ENCODE assay signal across 8 cellular contexts in genomic region chr1:235083589-235084323, GRCh38. TPM values are rescaled to one million over a fixed set of nuclear protein-coding genes. Genes with fewer than 3 reads are reported as not detected.
A peak's percentile ranks its signal among the peaks of the same experiment; 100 is the strongest.
DNase-seq lines count a peak whose midpoint lies in the region; ATAC-seq, FAIRE-seq and TF ChIP-seq lines count a peak whose summit lies in the region.

No MANE protein-coding gene starts in this region.

- peaks cover 28% of the 10 kb centered on the region for H3K4me1 ChIP-seq in mammary epithelial cell (ENCODE audit: insufficient read depth, low read length)
- H3K4me1 ChIP-seq in keratinocyte (ENCODE audit: control insufficient read depth, extremely low read depth, insufficient read depth, low read length): peaks cover 29% of the 10 kb centered on the region

- in situ Hi-C loops in mammary epithelial cell (cut with MboI; ENCODE audit: low sequenced_read_pairs in 2 of 2): loop anchor here (5.0 to 25.0 kb wide), 4 partner anchors 349 to 971 kb away; no protein-coding TSS in a partner anchor

- peak; percentile 34 for FAIRE-seq in keratinocyte (lab: Jason Lieb, UNC)

- no peak overlapping the region for H3K4me3 ChIP-seq in mammary epithelial cell (replicated peaks in 1 of 3; ENCODE audit: insufficient read depth in 1 of 3, low read depth in 2 of 3, low read length in 3 of 3)
- H3K4me3 ChIP-seq in keratinocyte (ENCODE audit: control insufficient read depth in 2 of 3, extremely low read depth in 1 of 3, insufficient read depth in 2 of 3, low read depth in 1 of 3, low read length in 3 of 3): no peak overlapping the region

- H3K27ac ChIP-seq in VCaP: peak overlapping the region; percentile 80
- H3K27ac ChIP-seq in mammary epithelial cell (ENCODE audit: insufficient read depth, low read depth, low read length): peak overlapping the region; percentile 31
- peak overlapping the region; percentile 46 for H3K27ac ChIP-seq in keratinocyte (ENCODE audit: control insufficient read depth, insufficient read depth, low read length)

- WGBS in mammary epithelial cell (ENCODE audit: low coverage, missing lambda C conversion rate): 21% methylated on average over 8 of the region's 16 CpGs

- H3K4me2 ChIP-seq in mammary epithelial cell (ENCODE audit: insufficient read depth, low read depth, low read length): peak overlapping the region; percentile 34
- peak overlapping the region; percentile 62 for H3K4me2 ChIP-seq in keratinocyte (ENCODE audit: control insufficient read depth, extremely low read depth, insufficient read depth, low read depth, low read length)

- TF ChIP-seq CTCF in VCaP (conservative IDR thresholded peaks at IDR 0.05) (peak; percentile 91), mammary epithelial cell (conservative IDR thresholded peaks at IDR 0.05 in 1 of 2, IDR thresholded peaks at IDR 0.05 in 1 of 2; ENCODE audit: extremely low read depth in 1 of 2, insufficient read depth in 1 of 2, low read depth in 1 of 2, low read length in 2 of 2) (peak; percentile 94 to 99), keratinocyte (optimal IDR thresholded peaks at IDR 0.05 in 1 of 3, IDR thresholded peaks at IDR 0.05 in 1 of 3, conservative IDR thresholded peaks at IDR 0.05 in 1 of 3; ENCODE audit: extremely low read depth in 1 of 3, insufficient read depth in 2 of 3, low read length in 3 of 3) (peak; percentile 93 to 98 (median 96))

- peak; percentile 70 for ATAC-seq in HG03095 (IDR thresholded peaks at IDR 0.05; ENCODE audit: unreplicated experiment)

- no peaks in the 10 kb centered on the region for H3K27me3 ChIP-seq in mammary epithelial cell (ENCODE audit: insufficient read depth, low read length)
- H3K27me3 ChIP-seq in keratinocyte (ENCODE audit: control insufficient read depth, extremely low read depth, insufficient read depth, low read length): no peaks in the 10 kb centered on the region

- no peaks in the 10 kb centered on the region for H3K79me2 ChIP-seq in mammary epithelial cell (ENCODE audit: insufficient read depth, low read length)
- H3K79me2 ChIP-seq in keratinocyte (ENCODE audit: control insufficient read depth, insufficient read depth, low read length): no peaks in the 10 kb centered on the region

- peak; percentile 60 for DNase-seq in NK-92 treated with Interleukin-12 subunit alpha and Interleukin-12 subunit beta, amount 100 ng/mL, for 24 hours (lab: John Stamatoyannopoulos, UW)
- DNase-seq in NK-92 (lab: John Stamatoyannopoulos, UW; ENCODE audit: unreplicated experiment) (no peak), NCI-H2171 (lab: John Stamatoyannopoulos, UW) (peak; percentile 95), mammary epithelial cell (peak; percentile 83), keratinocyte (ENCODE audit: low read depth, low spot score) (no peak)
- DNase-seq in stimulated activated CD4-positive, alpha-beta T cell treated with anti-CD3 and anti-CD28 coated beads, Interleukin-15, amount 100 ng/mL, for 1 hour (ENCODE audit: low read depth in 1 of 2, low spot score in 1 of 2): peak; percentile 42 to 47

- H3K9me3 ChIP-seq in mammary epithelial cell (replicated peaks; ENCODE audit: insufficient read depth, low read length) (no peaks in the 10 kb centered on the region), keratinocyte (ENCODE audit: control insufficient read depth, low read depth, low read length) (no peaks in the 10 kb centered on the region)

- H3K9ac ChIP-seq in mammary epithelial cell (ENCODE audit: insufficient read depth, low read length) (peak overlapping the region; percentile 33), keratinocyte (ENCODE audit: control insufficient read depth, extremely low read depth, insufficient read depth, low read length) (peak overlapping the region; percentile 41)

- BruUV-seq in mammary epithelial cell (replicated peaks; lab: Mats Ljungman, UMichigan): no TSS peak

- CTCF ChIA-PET in mammary epithelial cell (lab: Charles Lee; ENCODE audit: low non-redundant PET): interaction anchor here (0.6 to 1.0 kb wide), 5 partner anchors 72 to 584 kb away, joined by 3 to 7 read pairs (median 4); no protein-coding TSS in a partner anchor

- H4K20me1 ChIP-seq in mammary epithelial cell (ENCODE audit: insufficient read depth, low read length): no peaks in the 10 kb centered on the region
- H4K20me1 ChIP-seq in keratinocyte (ENCODE audit: control insufficient read depth, extremely low read depth, insufficient read depth, low read length): no peaks in the 10 kb centered on the region

- peak overlapping the region; percentile 54 for H2AFZ ChIP-seq in mammary epithelial cell (ENCODE audit: low read depth, low read length)
- peak overlapping the region; percentile 40 for H2AFZ ChIP-seq in keratinocyte (ENCODE audit: control insufficient read depth, low read length)

- intact Hi-C loops in mammary epithelial cell (cut with micrococcal nuclease): loop anchor here (1.0 kb wide), 8 partner anchors 85 to 690 kb away; partner anchors contain the start of gene IRF2BP2

- H3K9me1 ChIP-seq in keratinocyte (ENCODE audit: control insufficient read depth, extremely low read depth, insufficient read depth, low read length): no peaks in the 10 kb centered on the region

- H3K36me3 ChIP-seq in mammary epithelial cell (ENCODE audit: insufficient read depth, low read length): no peaks in the 10 kb centered on the region
- H3K36me3 ChIP-seq in keratinocyte (ENCODE audit: control insufficient read depth in 2 of 2, extremely low read depth in 1 of 2, insufficient read depth in 2 of 2, low read length in 2 of 2): no peaks in the 10 kb centered on the region

- dilution Hi-C loops in mammary epithelial cell (cut with HindIII; ENCODE audit: low sequenced_read_pairs): no loop called here
- dilution Hi-C loops in keratinocyte (cut with MboI; ENCODE audit: extremely low pct_ligation_motif_present, low sequenced_read_pairs): no loop called here

RNA-seq across cellular contexts. Expression of gene TOMM20, which starts 44.9 kb away (rescaled TPM):
- 100 to 1,000 TPM in 1 of 2 donors, 10 to 100 TPM in 1; 96.5 to 102 TPM for total RNA-seq in mammary epithelial cell
- polyA plus RNA-seq in mammary epithelial cell (54.8 TPM), keratinocyte (67.9 to 140 TPM (median 77.9 TPM) in 3 replicates)
- polyA minus RNA-seq in mammary epithelial cell (44.8 TPM), keratinocyte (16.4 to 52.5 TPM (median 23.5 TPM) in 3 replicates)
- 70.5 TPM for polyA plus RNA-seq in keratinocyte (2011; ENCODE audit: low read depth)
- polyA plus RNA-seq in keratinocyte (2011; cell fraction: cytosol; rRNA removed): 58.6 and 93.3 TPM in 2 replicates
- polyA plus RNA-seq in keratinocyte (2011; cell fraction: nucleus; rRNA removed): 46.3 and 62.5 TPM in 2 replicates
- polyA plus RNA-seq in keratinocyte (2012; ENCODE audit: low replicate concordance): 90.7 and 112 TPM in 2 replicates
- polyA minus RNA-seq in keratinocyte (2011; cell fraction: cytosol; rRNA and poly(A)+ RNA removed): 52.6 TPM
- polyA minus RNA-seq in keratinocyte (2011; cell fraction: nucleus; rRNA and poly(A)+ RNA removed): 25.7 and 45.0 TPM in 2 replicates

Comparison
In these comparisons a context has a peak if more than half of its experiments do, and no peak if none do; other contexts are left out.
1. DNase-seq: peak in NK-92 treated with Interleukin-12 subunit alpha and Interleukin-12 subunit beta, amount 100 ng/mL, for 24 hours (single experiment), NCI-H2171 (single experiment), mammary epithelial cell (single experiment) and stimulated activated CD4-positive, alpha-beta T cell treated with anti-CD3 and anti-CD28 coated beads, Interleukin-15, amount 100 ng/mL, for 1 hour (2 of 2); none in NK-92 (single experiment) and keratinocyte (single experiment).
2. Peak in every context shown above with its lines, with median percentiles within 50 percentile points of each other: H3K27ac ChIP-seq and CTCF ChIP-seq.